Comparison of ENCODE assay signal across 27 cellular contexts in genomic region chr3:159238646-159239045, GRCh38.
"Had no signal": no experiment of that assay in that cellular context is flagged by ENCODE, and none has a peak within 500 bp of the region (broad histone marks: within the 10 kb centered on the region; RNA-seq: fewer than 3 reads in every experiment).

No MANE protein-coding gene starts in this region.

- H3K36me3 Mint-ChIP-seq: activated naive CD4-positive, alpha-beta T cell treated with anti-CD3 and anti-CD28 coated beads, Interleukin-2, amount 50 U/mL, for 72 hours; immature natural killer cell; naive B cell; neural progenitor cell; stimulated activated effector memory CD8-positive, alpha-beta T cell treated with anti-CD3 and anti-CD28 coated beads, Interleukin-12 subunit alpha, Interleukin-12 subunit beta, amount 100 ng/mL, for 72 hours had no signal

- H3K4me3 Mint-ChIP-seq: activated B cell treated with CpG ODN at 0.5 μM for 24 hours; activated CD4-positive, alpha-beta T cell treated with anti-CD3 and anti-CD28 coated beads, Interleukin-2, amount 10 ng/mL, durations not matched to agents 24 days and 14 days; activated CD8-positive, alpha-beta T cell treated with anti-CD3 and anti-CD28 coated beads, Interleukin-2, amount 10 ng/mL, durations not matched to agents 7 days and 5 days; central memory CD8-positive, alpha-beta T cell; immature natural killer cell; naive B cell; neural progenitor cell; stimulated activated effector memory CD8-positive, alpha-beta T cell treated with anti-CD3 and anti-CD28 coated beads, Interleukin-12 subunit alpha, Interleukin-12 subunit beta, amount 100 ng/mL, for 72 hours had no signal

- H3K4me2 ChIP-seq: neural progenitor cell had no signal

- DNase-seq: activated B cell treated with CpG ODN at 0.5 μM for 24 hours; activated CD4-positive, alpha-beta T cell treated with anti-CD3 and anti-CD28 coated beads, Interleukin-2, amount 10 ng/mL, durations not matched to agents 24 days and 14 days; activated CD8-positive, alpha-beta memory T cell treated with anti-CD3 and anti-CD28 coated beads, Interleukin-2, amount 50 U/mL, for 4 hours; activated CD8-positive, alpha-beta T cell treated with anti-CD3 and anti-CD28 coated beads, Interleukin-2, amount 10 ng/mL, durations not matched to agents 7 days and 5 days; activated effector memory CD4-positive, alpha-beta T cell treated with anti-CD3 and anti-CD28 coated beads, Interleukin-2, amount 50 U/mL, for 16 hours; activated T-cell treated with anti-CD3 and anti-CD28 coated beads, Interleukin-2, amount 50 U/mL, for 48 hours; amygdala; brain microvascular endothelial cell; effector CD4-positive, alpha-beta T cell; esophagus squamous epithelium; foreskin melanocyte; heart left ventricle; immature natural killer cell; left cardiac atrium; lower lobe of right lung; midbrain; naive B cell; pancreas; stimulated activated CD4-positive, alpha-beta T cell treated with anti-CD3 and anti-CD28 coated beads, Interleukin-12 subunit alpha, Interleukin-12 subunit beta, amount 100 ng/mL, for 4 hours; T-helper 2 cell; thyroid gland had no signal

- ATAC-seq: activated CD8-positive, alpha-beta T cell treated with anti-CD3 and anti-CD28 coated beads, Interleukin-2, amount 10 ng/mL, durations not matched to agents 7 days and 5 days; activated naive CD4-positive, alpha-beta T cell treated with anti-CD3 and anti-CD28 coated beads, Interleukin-2, amount 50 U/mL, for 72 hours; heart left ventricle; left cardiac atrium; lower lobe of right lung; pancreas; sciatic nerve; stimulated activated effector memory CD8-positive, alpha-beta T cell treated with anti-CD3 and anti-CD28 coated beads, Interleukin-12 subunit alpha, Interleukin-12 subunit beta, amount 100 ng/mL, for 72 hours had no signal

- H3K9ac ChIP-seq: neural progenitor cell had no signal

- H3K4me1 Mint-ChIP-seq: activated B cell treated with CpG ODN at 0.5 μM for 24 hours; activated CD4-positive, alpha-beta T cell treated with anti-CD3 and anti-CD28 coated beads, Interleukin-2, amount 10 ng/mL, durations not matched to agents 24 days and 14 days; central memory CD8-positive, alpha-beta T cell; immature natural killer cell; naive B cell; stimulated activated effector memory CD8-positive, alpha-beta T cell treated with anti-CD3 and anti-CD28 coated beads, Interleukin-12 subunit alpha, Interleukin-12 subunit beta, amount 100 ng/mL, for 72 hours had no signal

- H3K4me1 ChIP-seq: esophagus squamous epithelium, heart left ventricle, lower lobe of right lung, neural progenitor cell, pancreas, thyroid gland had no signal

- H3K27me3 Mint-ChIP-seq: activated CD4-positive, alpha-beta T cell treated with anti-CD3 and anti-CD28 coated beads, Interleukin-2, amount 10 ng/mL, durations not matched to agents 24 days and 14 days; central memory CD8-positive, alpha-beta T cell had no signal

- H3K9me3 Mint-ChIP-seq: activated B cell treated with CpG ODN at 0.5 μM for 24 hours; activated CD4-positive, alpha-beta T cell treated with anti-CD3 and anti-CD28 coated beads, Interleukin-2, amount 10 ng/mL, durations not matched to agents 24 days and 14 days; central memory CD8-positive, alpha-beta T cell; neural progenitor cell had no signal

- H3K36me3 ChIP-seq: brain microvascular endothelial cell, esophagus squamous epithelium, heart left ventricle, lower lobe of right lung, neural progenitor cell, pancreas, thyroid gland had no signal

- H2AFZ ChIP-seq: neural progenitor cell had no signal

- H3K9me3 ChIP-seq: esophagus squamous epithelium, heart left ventricle, lower lobe of right lung, pancreas, thyroid gland had no signal

- H3K27me3 ChIP-seq: brain microvascular endothelial cell, esophagus squamous epithelium, neural progenitor cell, pancreas, thyroid gland had no signal

- H3K4me3 ChIP-seq: coronary artery, esophagus squamous epithelium, heart left ventricle, lower lobe of right lung, neural progenitor cell, pancreas, thyroid gland had no signal

- H3K27ac Mint-ChIP-seq: activated B cell treated with CpG ODN at 0.5 μM for 24 hours; activated CD4-positive, alpha-beta T cell treated with anti-CD3 and anti-CD28 coated beads, Interleukin-2, amount 10 ng/mL, durations not matched to agents 24 days and 14 days; activated CD8-positive, alpha-beta T cell treated with anti-CD3 and anti-CD28 coated beads, Interleukin-2, amount 10 ng/mL, durations not matched to agents 7 days and 5 days; activated naive CD4-positive, alpha-beta T cell treated with anti-CD3 and anti-CD28 coated beads, Interleukin-2, amount 50 U/mL, for 72 hours; immature natural killer cell; naive B cell; neural progenitor cell; stimulated activated effector memory CD8-positive, alpha-beta T cell treated with anti-CD3 and anti-CD28 coated beads, Interleukin-12 subunit alpha, Interleukin-12 subunit beta, amount 100 ng/mL, for 72 hours had no signal

- H3K27ac ChIP-seq: brain microvascular endothelial cell, coronary artery, esophagus squamous epithelium, heart left ventricle, lower lobe of right lung, neural progenitor cell, pancreas, thyroid gland had no signal
